In genomic region chr2:9252002-9252357, GRCh38 we compare ENCODE assay signal across 12 cellular contexts. TPM values are rescaled to one million over a fixed set of nuclear protein-coding genes. Genes with fewer than 3 reads are reported as not detected.
DNase-seq lines count a peak whose midpoint lies in the region; ATAC-seq and TF ChIP-seq lines count a peak whose summit lies in the region.
"Had no signal": no experiment of that assay in that cellular context is flagged by ENCODE, and none has a peak within 500 bp of the region (broad histone marks: within the 10 kb centered on the region; RNA-seq: fewer than 3 reads in every experiment).

No MANE protein-coding gene starts in this region.

- H3K4me3 ChIP-seq in PC-9: no peak overlapping the region
- no peak overlapping the region for H3K4me3 ChIP-seq in endodermal cell (ENCODE audit: low read length)
- H3K4me3 ChIP-seq in OCI-LY7 (ENCODE audit: low read depth, low read length, poor library complexity, severe bottlenecking): no peak overlapping the region

- H3K9me3 Mint-ChIP-seq in endodermal cell: no peaks in the 10 kb centered on the region
- H3K9me3 Mint-ChIP-seq in nephron progenitor cell: peaks cover 3% of the 10 kb centered on the region

- BruUV-seq in PC-9 (replicated peaks; lab: Mats Ljungman, UMichigan) (no TSS peak), OCI-LY7 (replicated peaks; lab: Mats Ljungman, UMichigan) (no TSS peak)

- H3K27me3 Mint-ChIP-seq in endodermal cell (ENCODE audit: insufficient read depth) (peaks cover 4% of the 10 kb centered on the region), nephron progenitor cell (ENCODE audit: low read depth, poor library complexity) (peaks cover 6% of the 10 kb centered on the region)

- H2AFZ ChIP-seq in PC-9 (no peak overlapping the region), OCI-LY7 (ENCODE audit: low read length) (no peak overlapping the region)

- peaks cover 15% of the 10 kb centered on the region for H3K4me1 Mint-ChIP-seq in endodermal cell
- H3K4me1 Mint-ChIP-seq in nephron progenitor cell: peaks cover 80% of the 10 kb centered on the region
- H3K4me1 Mint-ChIP-seq: T-helper 17 cell had no signal

- H3K36me3 Mint-ChIP-seq in endodermal cell (ENCODE audit: low read depth) (no peaks in the 10 kb centered on the region), nephron progenitor cell (ENCODE audit: low read depth) (peaks cover 10% of the 10 kb centered on the region)
- H3K36me3 Mint-ChIP-seq: activated naive CD8-positive, alpha-beta T cell had no signal

- H4K20me1 ChIP-seq in PC-9 (ENCODE audit: insufficient read depth) (peaks cover 15% of the 10 kb centered on the region; the same call in 1 of the 2 replicates), OCI-LY7 (ENCODE audit: insufficient read depth, low read length) (no peaks in the 10 kb centered on the region)

- no peaks in the 10 kb centered on the region for H3K9me2 ChIP-seq in PC-9 (ENCODE audit: insufficient read depth)
- H3K9me2 ChIP-seq in OCI-LY7 (ENCODE audit: insufficient read depth, low read length): no peaks in the 10 kb centered on the region

- H3K79me2 ChIP-seq in PC-9 (ENCODE audit: low read depth) (peaks cover 95% of the 10 kb centered on the region), OCI-LY7 (ENCODE audit: insufficient read depth, low read depth, low read length) (no peaks in the 10 kb centered on the region)

- H3K4me3 Mint-ChIP-seq in endodermal cell (no peak overlapping the region), nephron progenitor cell (peak overlapping the region; percentile 34)
- H3K4me3 Mint-ChIP-seq: activated naive CD8-positive, alpha-beta T cell; T-helper 17 cell had no signal

- H3K27ac Mint-ChIP-seq in endodermal cell (no peak overlapping the region), nephron progenitor cell (peak overlapping the region; percentile 96)
- H3K27ac Mint-ChIP-seq: activated naive CD8-positive, alpha-beta T cell; T-helper 17 cell had no signal

- intact Hi-C loops in PC-9 (cut with micrococcal nuclease; ENCODE audit: unreplicated experiment): loop anchor here (5.0 kb wide), 1 partner anchor 110 kb away; no protein-coding TSS in a partner anchor
- intact Hi-C loops in OCI-LY7 (cut with micrococcal nuclease; ENCODE audit: unreplicated experiment): no loop called here

- H3K36me3 ChIP-seq in PC-9 (ENCODE audit: low read depth): no peaks in the 10 kb centered on the region
- H3K36me3 ChIP-seq in endodermal cell (ENCODE audit: control insufficient read depth, insufficient read depth, low read length): no peaks in the 10 kb centered on the region
- no peaks in the 10 kb centered on the region for H3K36me3 ChIP-seq in OCI-LY7 (ENCODE audit: insufficient read depth, low read length)

- CTCF ChIA-PET in PC-9 (lab: Charles Lee) (interaction anchor here (0.6 to 1.1 kb wide), 5 partner anchors 9 to 109 kb away, joined by 3 to 7 read pairs (median 4); no protein-coding TSS in a partner anchor), OCI-LY7 (lab: Charles Lee; ENCODE audit: unreplicated experiment) (no interaction called here)

- H3F3A ChIP-seq in PC-9 (ENCODE audit: insufficient read depth, low read depth): peaks cover 65% of the 10 kb centered on the region

- peaks cover 53% of the 10 kb centered on the region for H3K4me1 ChIP-seq in PC-9 (replicated peaks; ENCODE audit: insufficient read depth)
- H3K4me1 ChIP-seq in endodermal cell (ENCODE audit: control insufficient read depth, insufficient read depth, low read length): no peaks in the 10 kb centered on the region
- no peaks in the 10 kb centered on the region for H3K4me1 ChIP-seq in OCI-LY7 (ENCODE audit: insufficient read depth, low read length, poor library complexity, severe bottlenecking)

- H3K27me3 ChIP-seq in PC-9 (ENCODE audit: insufficient read depth, low read depth) (no peaks in the 10 kb centered on the region), endodermal cell (ENCODE audit: control insufficient read depth, insufficient read depth, low read length, poor library complexity, severe bottlenecking) (no peaks in the 10 kb centered on the region)

- peak overlapping the region; percentile 67 for H3K4me2 ChIP-seq in PC-9
- H3K4me2 ChIP-seq in OCI-LY7 (ENCODE audit: low read length): no peak overlapping the region

- H3K9me3 ChIP-seq in PC-9 (ENCODE audit: insufficient read depth, low read depth) (no peaks in the 10 kb centered on the region), endodermal cell (ENCODE audit: control insufficient read depth, low read length) (no peaks in the 10 kb centered on the region), OCI-LY7 (ENCODE audit: low read length) (no peaks in the 10 kb centered on the region)

- peak overlapping the region; percentile 67 for H3K27ac ChIP-seq in PC-9
- H3K27ac ChIP-seq in endodermal cell (ENCODE audit: low read depth, low read length): peak overlapping the region; percentile 64
- H3K27ac ChIP-seq in OCI-LY7 (ENCODE audit: low read depth, low read length, poor library complexity, severe bottlenecking): no peak overlapping the region

- no peak for ATAC-seq in GM19463 (IDR thresholded peaks at IDR 0.05; ENCODE audit: unreplicated experiment)
- ATAC-seq: T-helper 17 cell had no signal

- DNase-seq in AG08395 (ENCODE audit: low spot score) (peak; percentile 31), PC-9 (peak; percentile 37 to 62), endodermal cell (no peak), nephron progenitor cell (peak; percentile 80), OCI-LY7 (ENCODE audit: low spot score) (no peak), Ammon's horn (ENCODE audit: low spot score) (no peak), NCI-H524 (lab: John Stamatoyannopoulos, UW) (no peak)
- DNase-seq: effector CD8-positive, alpha-beta T cell; NCI-H2029; T-helper 17 cell had no signal

- TF ChIP-seq CTCF in PC-9 (conservative IDR thresholded peaks at IDR 0.05) (no peak), endodermal cell (conservative IDR thresholded peaks at IDR 0.05) (no peak), nephron progenitor cell (IDR thresholded peaks at IDR 0.05) (no peak), OCI-LY7 (conservative IDR thresholded peaks at IDR 0.05; ENCODE audit: low read length) (no peak)

- 59 to 85% methylated on average over 3 to 5 of the region's 5 CpGs for WGBS in endodermal cell (ENCODE audit: insufficient coverage in 1 of 2, insufficient read length in 1 of 2), 2 experiments

- no peak overlapping the region for H3K9ac ChIP-seq in endodermal cell (ENCODE audit: extremely low read depth, low read length, poor library complexity, severe bottlenecking)

- POLR2A ChIA-PET in PC-9 (lab: Charles Lee; ENCODE audit: unreplicated experiment): interaction anchor here (0.6 to 0.9 kb wide), 3 partner anchors 17 to 59 kb away, joined by 4 to 10 read pairs (median 5); no protein-coding TSS in a partner anchor
- POLR2A ChIA-PET in OCI-LY7 (lab: Charles Lee): no interaction called here

RNA-seq across cellular contexts. Expression of gene ASAP2, which starts 45.4 kb away (rescaled TPM):
- total RNA-seq in PC-9 (2021) (60.3 and 66.8 TPM in 2 replicates), endodermal cell (10 to 100 TPM; 11.8 to 20.4 TPM), OCI-LY7 (2022) (0.07 and 0.27 TPM in 2 replicates)
- 45.7 TPM for polyA plus RNA-seq in endodermal cell (2013, experiment 1 of 2)
- 45.8 TPM for polyA plus RNA-seq in endodermal cell (2013, experiment 2 of 2)
- 0.03 TPM in 1 of 2 replicates, not detected in the other for total RNA-seq in OCI-LY7 (2014; rRNA removed; shearing (Covaris generic))

Comparison
In these comparisons a context has a peak if more than half of its experiments do, and no peak if none do; other contexts are left out.
1. DNase-seq: peak in AG08395 (single experiment), PC-9 (2 of 2) and nephron progenitor cell (single experiment); none in endodermal cell (single experiment), OCI-LY7 (single experiment), Ammon's horn (single experiment) and NCI-H524 (0 of 2).
2. RNA of gene ASAP2, which starts 45.4 kb away (total RNA-seq): 60.3 to 66.8 TPM in PC-9 and 11.8 to 20.4 TPM in endodermal cell; 0.03 to 0.27 TPM in OCI-LY7; every median in the first group is over 10 times any median in the second.